ENCODE assay signal across 16 cellular contexts in genomic region chr7:30201921-30202320, GRCh38.
"Had no signal": no experiment of that assay in that cellular context is flagged by ENCODE, and none has a peak within 500 bp of the region (broad histone marks: within the 10 kb centered on the region; RNA-seq: fewer than 3 reads in every experiment).

No MANE protein-coding gene starts in this region.

- H3K4me3 Mint-ChIP-seq: naive thymus-derived CD4-positive, alpha-beta T cell; T-helper 17 cell had no signal

- H3K27ac ChIP-seq: body of pancreas, neutrophil, suprapubic skin, upper lobe of right lung had no signal

- H3K4me3 ChIP-seq: body of pancreas, suprapubic skin, upper lobe of right lung had no signal

- ATAC-seq: activated naive CD4-positive, alpha-beta T cell treated with anti-CD3 and anti-CD28 coated beads, Interleukin-2, amount 50 U/mL, for 72 hours; naive thymus-derived CD4-positive, alpha-beta T cell; T-helper 17 cell; upper lobe of right lung had no signal

- H3K27me3 ChIP-seq: body of pancreas, neutrophil, suprapubic skin, upper lobe of right lung had no signal

- H3K4me1 ChIP-seq: body of pancreas, upper lobe of right lung had no signal

- H3K27me3 Mint-ChIP-seq: progenitor cell of endocrine pancreas had no signal

- H3K27ac Mint-ChIP-seq: activated naive CD4-positive, alpha-beta T cell treated with anti-CD3 and anti-CD28 coated beads, Interleukin-2, amount 50 U/mL, for 72 hours; naive thymus-derived CD4-positive, alpha-beta T cell; progenitor cell of endocrine pancreas; T-helper 17 cell had no signal

- DNase-seq: activated CD4-positive, alpha-beta T cell treated with anti-CD3 and anti-CD28 coated beads, Interleukin-2, amount 50 U/mL, for 1 hour; activated CD4-positive, CD25-positive, alpha-beta regulatory T cell; activated T-cell treated with anti-CD3 and anti-CD28 coated beads, Interleukin-2, amount 50 U/mL, for 1 hour; amniotic stem cell; body of pancreas; cerebellar nuclear complex; erythroblast; kidney glomerular epithelial cell; naive thymus-derived CD4-positive, alpha-beta T cell; stimulated activated naive CD4-positive, alpha-beta T cell treated with Interleukin-2 at 50 U/mL for 16 hours; T-helper 17 cell; upper lobe of right lung had no signal

- H3K9me3 ChIP-seq: body of pancreas, suprapubic skin, upper lobe of right lung had no signal

- H3K36me3 ChIP-seq: neutrophil, suprapubic skin, upper lobe of right lung had no signal
